In the genomic region with DNA sequence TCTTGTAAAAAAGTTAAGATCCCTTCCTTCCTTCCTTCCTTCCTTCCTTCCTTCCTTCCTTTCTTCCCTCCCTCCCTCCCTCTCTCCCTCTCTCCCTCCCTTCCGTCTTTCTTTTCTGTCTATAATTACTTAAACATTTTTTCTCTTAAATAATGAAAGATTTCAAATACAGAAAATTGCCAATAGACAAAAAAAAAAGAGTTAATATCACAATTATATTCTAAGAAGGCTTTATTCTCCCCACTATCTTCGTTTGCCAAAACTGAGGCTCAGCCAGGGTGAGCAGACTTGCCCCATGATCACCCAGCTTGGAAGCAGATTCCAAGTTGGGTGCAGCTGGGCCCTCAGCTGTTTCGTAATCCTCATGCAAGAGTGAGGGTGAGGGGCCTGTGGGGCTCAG, we compare ENCODE assay signal across 1 cellular context.
A peak's percentile ranks its signal among the peaks of the same experiment; 100 is the strongest.
TF ChIP-seq lines count a peak whose summit lies in the region.

No MANE protein-coding gene starts in this region.

TF ChIP-seq in H1, 55 proteins besides CTCF, POLR2A, EP300 and RAD21:
- TF ChIP-seq CEBPB (IDR thresholded peaks at IDR 0.05; ENCODE audit: low read depth, low read length) (0 out of 2 replicates have a peak, but pooled peaks have one; percentile 16), RXRA (IDR thresholded peaks at IDR 0.05; ENCODE audit: insufficient read depth, low read depth, low read length) (no peak)
